17 cellular contexts compared by ENCODE assay signal in the genomic region with DNA sequence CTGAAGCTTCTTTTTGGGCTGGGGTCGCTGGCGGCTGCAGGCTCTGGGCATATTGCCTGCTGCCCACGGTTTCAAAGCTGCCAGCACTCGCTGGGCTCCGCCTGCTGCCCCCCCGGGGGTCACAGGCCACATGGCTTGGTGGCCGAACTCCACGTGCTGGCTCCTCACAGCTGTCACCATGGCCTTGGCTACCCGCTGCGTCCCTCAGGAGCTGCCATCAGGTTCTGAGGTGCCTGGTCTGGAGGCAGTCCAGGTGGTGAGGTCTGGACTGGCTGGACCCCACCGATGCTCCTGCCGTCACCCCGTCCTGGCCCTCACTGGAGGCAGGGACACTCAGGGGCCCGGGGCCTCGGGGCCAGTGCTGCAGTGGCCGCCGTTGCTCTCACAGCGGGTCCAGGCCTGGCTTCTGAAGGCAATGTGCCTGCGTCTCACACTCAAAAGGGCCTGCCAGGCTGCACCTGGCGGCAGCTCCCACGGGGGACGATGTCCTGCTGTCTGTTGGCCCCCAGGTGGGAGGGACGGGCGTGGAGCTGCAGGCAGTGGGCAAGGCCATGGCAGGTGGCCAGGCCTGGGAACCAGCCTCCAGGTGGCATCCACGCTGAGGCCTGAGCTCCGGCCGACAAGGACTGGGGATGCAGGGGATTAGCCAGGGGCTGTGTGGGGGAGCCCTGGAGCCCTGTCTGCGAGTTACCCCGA. TPM values are rescaled to one million over a fixed set of nuclear protein-coding genes. Genes with fewer than 3 reads are reported as not detected.
DNase-seq lines count a peak whose midpoint lies in the region; ATAC-seq, FAIRE-seq and TF ChIP-seq lines count a peak whose summit lies in the region.
"Had no signal": no experiment of that assay in that cellular context is flagged by ENCODE, and none has a peak within 500 bp of the region (broad histone marks: within the 10 kb centered on the region; RNA-seq: fewer than 3 reads in every experiment).

No MANE protein-coding gene starts in this region.

- no peak overlapping the region for H3K9ac ChIP-seq in colonic mucosa (ENCODE audit: low read depth in 2 of 2, low read length in 2 of 2)
- H3K9ac ChIP-seq: BLaER1 had no signal

- FAIRE-seq in pancreas (lab: Jason Lieb, UNC): no peak
- FAIRE-seq: A549, G401.6, GM12891 had no signal

- H3K4me1 ChIP-seq in body of pancreas (peaks cover 27% of the 10 kb centered on the region), pancreas (peaks cover 11 to 17% (median 15%) of the 10 kb centered on the region in 3 donors), colonic mucosa (no peaks in the 10 kb centered on the region), upper lobe of right lung (no peaks in the 10 kb centered on the region)

- DNase-seq in NCI-H69 (lab: John Stamatoyannopoulos, UW): peak; percentile 16
- peak; percentile 60 to 86 (median 80) for DNase-seq in body of pancreas
- DNase-seq in pancreas: peak; percentile 76 to 93 (median 80)
- DNase-seq in NCI-H2029 treated with DMSO at 0.1 percent for 48 hours (lab: John Stamatoyannopoulos, UW): no peak
- no peak for DNase-seq in colonic mucosa
- no peak for DNase-seq in upper lobe of right lung
- DNase-seq: Calu3; CD8-positive, alpha-beta memory T cell; DMS 273 treated with DMSO at 0.1 percent for 48 hours; H7 had no signal

- H3K27ac ChIP-seq in body of pancreas (peak overlapping the region in 3 of 4 donors; percentile 49 to 71 (median 68)), pancreas (peak overlapping the region; percentile 33 to 62 (median 50)), colonic mucosa (no peak overlapping the region), upper lobe of right lung (no peak overlapping the region)
- H3K27ac ChIP-seq: BLaER1 had no signal

- peak in 1 of 3 donors; percentile 12 for TF ChIP-seq POLR2A in body of pancreas (IDR thresholded peaks at IDR 0.05)

- intact Hi-C loops in body of pancreas (cut with DNase I): no loop called here
- intact Hi-C loops in pancreas (cut with DNase I): no loop called here
- intact Hi-C loops in colonic mucosa (cut with DNase I): no loop called here
- intact Hi-C loops in upper lobe of right lung (cut with DNase I): no loop called here

- no peaks in the 10 kb centered on the region for H3K36me3 ChIP-seq in body of pancreas (replicated peaks in 1 of 2; ENCODE audit: insufficient read depth in 1 of 2, low read depth in 2 of 2)
- H3K36me3 ChIP-seq in pancreas: no peaks in the 10 kb centered on the region
- no peaks in the 10 kb centered on the region for H3K36me3 ChIP-seq in colonic mucosa
- no peaks in the 10 kb centered on the region for H3K36me3 ChIP-seq in upper lobe of right lung

- 29% methylated on average over 23 of the region's 29 CpGs; no CpG with 5 or more reads in 1 of the 2 donors for WGBS in body of pancreas, 2 donors
- 37 to 38% methylated on average over 28 to 29 of the region's 29 CpGs for WGBS in pancreas, 2 donors

- TF ChIP-seq CTCF in body of pancreas (IDR thresholded peaks at IDR 0.05) (peak in 1 of 7 experiments; percentile 7), pancreas (IDR thresholded peaks at IDR 0.05) (no peak), colonic mucosa (IDR thresholded peaks at IDR 0.05) (no peak), upper lobe of right lung (IDR thresholded peaks at IDR 0.05) (no peak)

- no peak overlapping the region for H3K4me3 ChIP-seq in body of pancreas
- no peak overlapping the region for H3K4me3 ChIP-seq in pancreas
- no peak overlapping the region for H3K4me3 ChIP-seq in colonic mucosa
- no peak overlapping the region for H3K4me3 ChIP-seq in upper lobe of right lung
- H3K4me3 ChIP-seq: A549, BLaER1, GM23338 had no signal

- H3K9me3 ChIP-seq in body of pancreas: no peaks in the 10 kb centered on the region
- H3K9me3 ChIP-seq in pancreas: no peaks in the 10 kb centered on the region
- H3K9me3 ChIP-seq in colonic mucosa: no peaks in the 10 kb centered on the region
- H3K9me3 ChIP-seq in upper lobe of right lung: no peaks in the 10 kb centered on the region
- H3K9me3 ChIP-seq: A549, BLaER1 had no signal

- ATAC-seq in body of pancreas: peak; percentile 58
- ATAC-seq in pancreas: peak; percentile 53 to 83 (median 70)
- no peak for ATAC-seq in upper lobe of right lung
- ATAC-seq: A549, GM23338 had no signal

- H3K27me3 ChIP-seq in body of pancreas (no peaks in the 10 kb centered on the region), pancreas (no peaks in the 10 kb centered on the region), colonic mucosa (no peaks in the 10 kb centered on the region), upper lobe of right lung (no peaks in the 10 kb centered on the region)
- H3K27me3 ChIP-seq: BLaER1 had no signal

RNA-seq across cellular contexts. Expression of a gene that starts 13.3 kb away (rescaled TPM):
- total RNA-seq in body of pancreas (100 to 1,000 TPM in 1 of 2 donors, 10 to 100 TPM in 1; 48.0 to 104 TPM), pancreas (10 to 100 TPM; 25.4 to 53.6 (median 37.2) TPM), colonic mucosa (100 to 1,000 TPM in 1 of 2 donors, 10 to 100 TPM in 1; 74.6 to 139 TPM), upper lobe of right lung (45.2 TPM)
- polyA plus RNA-seq in pancreas: 10 to 100 TPM; 48.3 to 75.7 TPM

RNA-seq across cellular contexts. Expression of a gene that starts 19.4 kb away (rescaled TPM):
- total RNA-seq in body of pancreas (not detected), pancreas (1 to 10 TPM in 1 of 6 donors, under 1 TPM in 5; 0.09 to 1.0 (median 0.70) TPM), colonic mucosa (not detected), upper lobe of right lung (not detected)
- polyA plus RNA-seq in pancreas: under 1 TPM; 0.38 to 0.72 TPM
- total RNA-seq: Calu3; CD8-positive, alpha-beta memory T cell had no signal
- polyA plus RNA-seq: AG04450; CD8-positive, alpha-beta memory T cell; IgD-negative memory B cell had no signal

RNA-seq across cellular contexts. Expression of a gene that starts 26.0 kb away (rescaled TPM):
- under 1 TPM in 1 of 2 donors, not detected in 1; 0.52 TPM for total RNA-seq in body of pancreas
- total RNA-seq in pancreas: under 1 TPM in 4 of 6 donors, not detected in 2; 0.08 to 0.28 (median 0.14) TPM
- under 1 TPM; 0.05 to 0.27 TPM for polyA plus RNA-seq in pancreas
- total RNA-seq in colonic mucosa: under 1 TPM; 0.32 to 0.35 TPM
- total RNA-seq in upper lobe of right lung: 0.98 TPM
- total RNA-seq: Calu3 had no signal

RNA-seq across cellular contexts. Expression of a gene that starts 29.0 kb away (rescaled TPM):
- total RNA-seq in body of pancreas (10 to 100 TPM; 76.5 to 83.1 TPM), pancreas (10 to 100 TPM; 29.7 to 48.4 (median 40.0) TPM), colonic mucosa (10 to 100 TPM; 25.6 to 59.3 TPM), upper lobe of right lung (59.4 TPM)
- 100 to 1,000 TPM in 1 of 2 donors, 10 to 100 TPM in 1; 79.5 to 165 TPM for polyA plus RNA-seq in pancreas

RNA-seq across cellular contexts. Expression of a gene that starts 49.1 kb away (rescaled TPM):
- total RNA-seq in body of pancreas: 10 to 100 TPM; 37.2 to 41.0 TPM
- 10 to 100 TPM; 19.4 to 42.4 (median 30.6) TPM for total RNA-seq in pancreas
- 10 to 100 TPM; 47.0 to 71.4 TPM for polyA plus RNA-seq in pancreas
- 10 to 100 TPM; 34.9 to 38.5 TPM for total RNA-seq in colonic mucosa
- 47.6 TPM for total RNA-seq in upper lobe of right lung

Comparison
In these comparisons a context has a peak if more than half of its experiments do, and no peak if none do; other contexts are left out.
1. DNase-seq: peak in NCI-H69 (single experiment), body of pancreas (4 of 4) and pancreas (6 of 6); none in NCI-H2029 treated with DMSO at 0.1 percent for 48 hours (single experiment), colonic mucosa (single experiment) and upper lobe of right lung (single experiment).
2. H3K27ac ChIP-seq: peak in body of pancreas (3 of 4) and pancreas (4 of 4); none in colonic mucosa (single experiment) and upper lobe of right lung (single experiment).